Comparison of ENCODE assay signal across 1 cellular context in genomic region chr1:156114919-156115513, GRCh38.
TF ChIP-seq lines count a peak whose summit lies in the region.

No MANE protein-coding gene starts in this region.

TF ChIP-seq in K562, 482 proteins besides CTCF, POLR2A, EP300 and RAD21 (continued from another document and continues in another):
- TF ChIP-seq MGA (IDR thresholded peaks at IDR 0.05): no peak
- TF ChIP-seq ZNF77 (CRISPR knock-in tag; IDR thresholded peaks at IDR 0.05): no peak
- TF ChIP-seq POLR2B (IDR thresholded peaks at IDR 0.05; ENCODE audit: low read depth, partially characterized antibody): no peak
- 0 out of 2 replicates have a peak, but pooled peaks have one; percentile 58 for TF ChIP-seq ZC3H4 (CRISPR knock-in tag; IDR thresholded peaks at IDR 0.05; ENCODE audit: borderline replicate concordance)
- no peak for TF ChIP-seq HDAC3 (IDR thresholded peaks at IDR 0.05; ENCODE audit: borderline replicate concordance, partially characterized antibody)
- TF ChIP-seq ESRRA (IDR thresholded peaks at IDR 0.05; ENCODE audit: borderline replicate concordance, low read depth): 0 out of 2 replicates have a peak, but pooled peaks have one; percentile 17
- peak; percentile 44; the same call in 1 of the 2 replicates for TF ChIP-seq VEZF1 (CRISPR knock-in tag; IDR thresholded peaks at IDR 0.05)
- 0 out of 2 replicates have a peak, but pooled peaks have one; percentile 4 for TF ChIP-seq CREM (IDR thresholded peaks at IDR 0.05; ENCODE audit: low read depth)
- no peak for TF ChIP-seq NR2F6 (CRISPR knock-in tag; IDR thresholded peaks at IDR 0.05)
- TF ChIP-seq ARHGAP35 (IDR thresholded peaks at IDR 0.05; ENCODE audit: partially characterized antibody): peak; percentile 28
- TF ChIP-seq E2F1 (CRISPR knock-in tag; IDR thresholded peaks at IDR 0.05): peak; percentile 55; the same call in 1 of the 2 replicates
- peak; percentile 57; the same call in 1 of the 2 replicates for TF ChIP-seq HNRNPL (IDR thresholded peaks at IDR 0.05; ENCODE audit: low read depth, low read length)
- TF ChIP-seq SREBF2 (CRISPR knock-in tag; IDR thresholded peaks at IDR 0.05): no peak
- TF ChIP-seq HMG20B (CRISPR knock-in tag; IDR thresholded peaks at IDR 0.05): no peak
- no peak for TF ChIP-seq TCF7L2 (IDR thresholded peaks at IDR 0.05; ENCODE audit: low read depth, low read length)
- no peak for TF ChIP-seq HBP1 (CRISPR knock-in tag; IDR thresholded peaks at IDR 0.05)
- TF ChIP-seq HNRNPLL (IDR thresholded peaks at IDR 0.05; ENCODE audit: low read depth, low read length, poor library complexity, severe bottlenecking): peak; percentile 30
- TF ChIP-seq NFE2 (IDR thresholded peaks at IDR 0.05; ENCODE audit: low read depth): no peak
- peak; percentile 79 for TF ChIP-seq PKNOX1 (IDR thresholded peaks at IDR 0.05)
- TF ChIP-seq MCM5 (IDR thresholded peaks at IDR 0.05; ENCODE audit: low read depth): no peak
- TF ChIP-seq USF1 (CRISPR knock-in tag; IDR thresholded peaks at IDR 0.05): no peak
- 0 out of 2 replicates have a peak, but pooled peaks have one; percentile 65 for TF ChIP-seq CBFB (CRISPR knock-in tag; IDR thresholded peaks at IDR 0.05)
- peak; percentile 50; the same call in 1 of the 2 replicates for TF ChIP-seq SMARCA4 (IDR thresholded peaks at IDR 0.05)
- TF ChIP-seq CHD1 (IDR thresholded peaks at IDR 0.05; ENCODE audit: low read length): peak; percentile 100
- TF ChIP-seq ZBTB43 (CRISPR knock-in tag; IDR thresholded peaks at IDR 0.05): peak; percentile 62; the same call in 1 of the 2 replicates
- TF ChIP-seq GTF3C2 (IDR thresholded peaks at IDR 0.05; ENCODE audit: borderline replicate concordance, extremely low read depth, insufficient read length): no peak
- TF ChIP-seq ZNF224 (CRISPR knock-in tag; IDR thresholded peaks at IDR 0.05): no peak
- TF ChIP-seq MEF2A (IDR thresholded peaks at IDR 0.05; ENCODE audit: control insufficient read depth, low read depth, low read length): no peak
- TF ChIP-seq ZFX (CRISPR knock-in tag; IDR thresholded peaks at IDR 0.05): peak; percentile 78
